22 cellular contexts compared by ENCODE assay signal in the genomic region with DNA sequence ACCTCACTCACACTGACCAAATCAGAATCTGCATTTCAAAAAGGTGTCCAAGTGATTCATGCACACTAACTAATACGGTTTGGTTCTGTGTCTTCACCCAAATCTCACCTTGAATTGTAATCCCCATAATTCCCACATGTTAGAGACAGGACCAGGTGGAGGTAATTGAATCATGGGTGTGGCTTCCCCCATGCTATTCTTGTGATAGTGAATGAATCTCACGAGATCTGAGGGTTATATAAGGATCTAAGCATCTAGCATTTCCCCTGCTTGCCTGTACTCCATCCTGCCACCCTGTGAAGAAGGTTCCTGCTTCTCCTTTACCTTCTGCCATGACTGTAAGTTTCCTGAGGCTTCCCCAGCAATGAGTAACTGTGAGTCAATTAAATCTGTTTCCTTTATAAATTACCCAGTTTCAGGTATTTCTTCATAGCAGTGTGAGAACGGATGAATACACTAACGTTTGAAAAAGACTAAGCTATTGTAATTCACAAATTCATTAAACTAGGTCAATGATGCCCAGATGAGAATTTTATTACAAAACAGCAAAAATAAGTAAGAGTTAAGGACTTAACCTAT.
"Had no signal": no experiment of that assay in that cellular context is flagged by ENCODE, and none has a peak within 500 bp of the region (broad histone marks: within the 10 kb centered on the region; RNA-seq: fewer than 3 reads in every experiment).

No MANE protein-coding gene starts in this region.

- H3K27ac ChIP-seq: adrenal gland, dorsolateral prefrontal cortex, gastrocnemius medialis, left ventricle myocardium inferior, neural progenitor cell, right atrium auricular region, suprapubic skin, transverse colon, uterus had no signal

- H3K27me3 Mint-ChIP-seq: naive B cell; stimulated activated naive CD8-positive, alpha-beta T cell treated with anti-CD3 and anti-CD28 coated beads, Interleukin-15, amount 100 ng/mL, for 72 hours had no signal

- H3K4me1 Mint-ChIP-seq: naive B cell; stimulated activated naive CD8-positive, alpha-beta T cell treated with anti-CD3 and anti-CD28 coated beads, Interleukin-15, amount 100 ng/mL, for 72 hours had no signal

- H3K4me1 ChIP-seq: adrenal gland, gastrocnemius medialis, left ventricle myocardium inferior, right atrium auricular region, suprapubic skin, transverse colon, uterus had no signal

- H2AFZ ChIP-seq: neural progenitor cell had no signal

- DNase-seq: activated CD4-positive, CD25-positive, alpha-beta regulatory T cell treated with anti-CD3 and anti-CD28 coated beads, Interleukin-2, amount 50 U/mL, for 72 hours; activated effector memory CD4-positive, alpha-beta T cell treated with anti-CD3 and anti-CD28 coated beads, Interleukin-2, amount 50 U/mL, for 16 hours; activated naive CD4-positive, alpha-beta T cell treated with anti-CD3 and anti-CD28 coated beads, Interleukin-2, amount 50 U/mL, for 16 hours; activated T-cell treated with anti-CD3 and anti-CD28 coated beads, Interleukin-2, amount 50 U/mL, for 72 hours; adrenal gland; caudate nucleus; dorsolateral prefrontal cortex; gastrocnemius medialis; head of caudate nucleus; kidney; left ventricle myocardium inferior; mucosa of descending colon; naive B cell; stimulated activated CD4-positive, alpha-beta T cell treated with anti-CD3 and anti-CD28 coated beads, Interleukin-2, amount 100 ng/mL, for 48 hours; stimulated activated naive CD8-positive, alpha-beta T cell treated with anti-CD3 and anti-CD28 coated beads, Interleukin-15, amount 100 ng/mL, for 72 hours; T-helper 1 cell; T1000; transverse colon; uterus had no signal

- H3K36me3 ChIP-seq: adrenal gland, gastrocnemius medialis, left ventricle myocardium inferior, neural progenitor cell, right atrium auricular region, suprapubic skin, transverse colon, uterus had no signal

- H3K4me2 ChIP-seq: neural progenitor cell had no signal

- H3K27ac Mint-ChIP-seq: activated T-cell treated with anti-CD3 and anti-CD28 coated beads, Interleukin-2, amount 50 U/mL, for 72 hours; neural progenitor cell had no signal

- H3K27me3 ChIP-seq: adrenal gland, dorsolateral prefrontal cortex, gastrocnemius medialis, right atrium auricular region, suprapubic skin, transverse colon, uterus had no signal

- H3K36me3 Mint-ChIP-seq: neural progenitor cell had no signal

- H3K4me3 Mint-ChIP-seq: activated T-cell treated with anti-CD3 and anti-CD28 coated beads, Interleukin-2, amount 50 U/mL, for 72 hours; naive B cell; neural progenitor cell; stimulated activated naive CD8-positive, alpha-beta T cell treated with anti-CD3 and anti-CD28 coated beads, Interleukin-15, amount 100 ng/mL, for 72 hours had no signal

- H3K9me3 ChIP-seq: adrenal gland, gastrocnemius medialis, left ventricle myocardium inferior, right atrium auricular region, suprapubic skin, transverse colon, uterus had no signal

- H3K4me3 ChIP-seq: adrenal gland, dorsolateral prefrontal cortex, gastrocnemius medialis, left ventricle myocardium inferior, mucosa of descending colon, neural progenitor cell, right atrium auricular region, suprapubic skin, transverse colon, uterus had no signal

- H3K9ac ChIP-seq: neural progenitor cell had no signal

- ATAC-seq: activated T-cell treated with anti-CD3 and anti-CD28 coated beads, Interleukin-2, amount 50 U/mL, for 72 hours; gastrocnemius medialis; mucosa of descending colon; stimulated activated naive CD8-positive, alpha-beta T cell treated with anti-CD3 and anti-CD28 coated beads, Interleukin-15, amount 100 ng/mL, for 72 hours had no signal
